Comparison of ENCODE assay signal across 8 cellular contexts in genomic region chr14:24367506-24368214, GRCh38. TPM values are rescaled to one million over a fixed set of nuclear protein-coding genes. Genes with fewer than 3 reads are reported as not detected.
DNase-seq lines count a peak whose midpoint lies in the region; ATAC-seq and TF ChIP-seq lines count a peak whose summit lies in the region.

Gene NFATC4, plus strand, starts transcription at chr14:24368184. Its CDS starts 157 bp downstream, at chr14:24368341.

- peaks cover 8% of the 10 kb centered on the region for H3K27me3 Mint-ChIP-seq in memory B cell

- in situ Hi-C loops in endometrial microvascular endothelial cells (cut with HindIII; ENCODE audit: inconsistent ontology term, low pct_unique_long_range_greater_than_20kb, low sequenced_read_pairs): loop anchor here (5.0 kb wide), 1 partner anchor 70 kb away; no protein-coding TSS in a partner anchor

- H2AFZ ChIP-seq in SU-DHL-6 (ENCODE audit: low read depth, low read length, severe bottlenecking): peak within 1 kb of the TSS; percentile 82

- peaks cover 12% of the 10 kb centered on the region for H3K4me1 ChIP-seq in thymus (ENCODE audit: control insufficient read depth, insufficient read depth, low read length)

- H3K9ac ChIP-seq in SU-DHL-6 (ENCODE audit: low read length): peak within 1 kb of the TSS; percentile 52

- ATAC-seq in memory B cell (ENCODE audit: low read depth) (no peak), HG03025 (IDR thresholded peaks at IDR 0.05; ENCODE audit: low FRiP score, unreplicated experiment) (no peak)

- H3F3A ChIP-seq in SU-DHL-6 (ENCODE audit: insufficient read depth): peaks cover 4% of the 10 kb centered on the region

- H3K27ac Mint-ChIP-seq in memory B cell: peak within 1 kb of the TSS; percentile 84

- DNase-seq in stimulated activated CD4-positive, alpha-beta T cell treated with anti-CD3 and anti-CD28 coated beads, Interleukin-15, amount 100 ng/mL, for 24 hours: peak; percentile 39
- no peak for DNase-seq in stimulated activated CD4-positive, alpha-beta T cell treated with anti-CD3 and anti-CD28 coated beads, Interleukin-12 subunit alpha, Interleukin-12 subunit beta, amount 100 ng/mL, for 4 hours
- peak; percentile 65 for DNase-seq in MG63
- DNase-seq in memory B cell (ENCODE audit: low spot score in 2 of 2): peak; percentile 13 to 29

- no peaks in the 10 kb centered on the region for H3K9me3 ChIP-seq in MG63
- no peaks in the 10 kb centered on the region for H3K9me3 ChIP-seq in SU-DHL-6 (ENCODE audit: insufficient read depth, low read length)
- no peaks in the 10 kb centered on the region for H3K9me3 ChIP-seq in thymus (ENCODE audit: control insufficient read depth)

- no peaks in the 10 kb centered on the region for H3K9me2 ChIP-seq in SU-DHL-6 (replicated peaks; ENCODE audit: insufficient read depth, low read length)

- peak within 1 kb of the TSS; percentile 78 for H3K27ac ChIP-seq in SU-DHL-6 (ENCODE audit: low read depth, low read length)
- H3K27ac ChIP-seq in thymus (ENCODE audit: low read depth): peak within 1 kb of the TSS; percentile 56

- no peaks in the 10 kb centered on the region for H3K27me3 ChIP-seq in MG63
- H3K27me3 ChIP-seq in SU-DHL-6 (ENCODE audit: low read length): no peaks in the 10 kb centered on the region
- peaks cover 18% of the 10 kb centered on the region for H3K27me3 ChIP-seq in thymus (ENCODE audit: control insufficient read depth, insufficient read depth)

- H3K36me3 ChIP-seq in MG63 (no peaks in the 10 kb centered on the region; the same call in 1 of the 2 replicates), SU-DHL-6 (ENCODE audit: low read length) (no peaks in the 10 kb centered on the region), thymus (ENCODE audit: control insufficient read depth, insufficient read depth) (no peaks in the 10 kb centered on the region)

- no peaks in the 10 kb centered on the region for H3K79me2 ChIP-seq in SU-DHL-6 (ENCODE audit: insufficient read depth, low read length)

- H3K4me1 Mint-ChIP-seq in memory B cell: peaks cover 29% of the 10 kb centered on the region

- no peaks in the 10 kb centered on the region for H3K9me3 Mint-ChIP-seq in memory B cell

- TF ChIP-seq CTCF in SU-DHL-6 (IDR thresholded peaks at IDR 0.05; ENCODE audit: insufficient read depth, low read length, poor library complexity, severe bottlenecking): no peak

- peak within 1 kb of the TSS; percentile 92 for H3K4me3 Mint-ChIP-seq in memory B cell

- H3K4me3 ChIP-seq in MG63 (peak within 1 kb of the TSS; percentile 61), SU-DHL-6 (ENCODE audit: insufficient read depth, low read length, poor library complexity, severe bottlenecking) (peak within 1 kb of the TSS; percentile 47), thymus (ENCODE audit: low read length) (peak within 1 kb of the TSS; percentile 43)

- no peaks in the 10 kb centered on the region for H4K20me1 ChIP-seq in SU-DHL-6 (ENCODE audit: low read depth, low read length)

- H3K36me3 Mint-ChIP-seq in memory B cell: no peaks in the 10 kb centered on the region

- H3K4me2 ChIP-seq in SU-DHL-6 (ENCODE audit: low read depth, low read length, poor library complexity, severe bottlenecking): peak within 1 kb of the TSS; percentile 79

- WGBS in thymus: 20% methylated on average over 21 of the region's 21 CpGs

RNA-seq across cellular contexts. Expression of gene NFATC4, which starts in this region (rescaled TPM):
- total RNA-seq in MG63 (2014; rRNA removed; shearing (Covaris generic); ENCODE audit: low replicate concordance): 4.9 and 14.5 TPM in 2 replicates
- total RNA-seq in endometrial microvascular endothelial cells (ENCODE audit: inconsistent ontology term): 11.9 TPM
- 79.8 TPM for polyA plus RNA-seq in thymus
